Comparison of ENCODE assay signal across 12 cellular contexts in genomic region chr13:22161871-22162270, GRCh38.
DNase-seq lines count a peak whose midpoint lies in the region; ATAC-seq and TF ChIP-seq lines count a peak whose summit lies in the region.
"Had no signal": no experiment of that assay in that cellular context is flagged by ENCODE, and none has a peak within 500 bp of the region (broad histone marks: within the 10 kb centered on the region; RNA-seq: fewer than 3 reads in every experiment).

No MANE protein-coding gene starts in this region.

- H3K36me3 Mint-ChIP-seq in activated naive CD4-positive, alpha-beta T cell treated with anti-CD3 and anti-CD28 coated beads, Interleukin-2, amount 50 U/mL, for 24 hours: no peaks in the 10 kb centered on the region

- H3K27me3 Mint-ChIP-seq in activated naive CD4-positive, alpha-beta T cell treated with anti-CD3 and anti-CD28 coated beads, Interleukin-2, amount 50 U/mL, for 24 hours: no peaks in the 10 kb centered on the region
- H3K27me3 Mint-ChIP-seq in stimulated activated naive CD8-positive, alpha-beta T cell treated with anti-CD3 and anti-CD28 coated beads, Interleukin-15, amount 100 ng/mL, for 72 hours: no peaks in the 10 kb centered on the region

- H3K36me3 ChIP-seq in Peyer's patch: no peaks in the 10 kb centered on the region

- peak overlapping the region; percentile 16 for H3K4me3 Mint-ChIP-seq in activated naive CD4-positive, alpha-beta T cell treated with anti-CD3 and anti-CD28 coated beads, Interleukin-2, amount 50 U/mL, for 24 hours
- peak overlapping the region in 1 of 2 donors; percentile 14 for H3K4me3 Mint-ChIP-seq in stimulated activated naive CD8-positive, alpha-beta T cell treated with anti-CD3 and anti-CD28 coated beads, Interleukin-15, amount 100 ng/mL, for 72 hours

- TF ChIP-seq CTCF in Peyer's patch (IDR thresholded peaks at IDR 0.05): no peak

- no peaks in the 10 kb centered on the region for H3K9me3 ChIP-seq in Peyer's patch

- ATAC-seq in HG02610 (IDR thresholded peaks at IDR 0.05; ENCODE audit: unreplicated experiment) (peak; percentile 93), HG03558 (IDR thresholded peaks at IDR 0.05; ENCODE audit: extremely low read depth, unreplicated experiment) (peak; percentile 62)
- ATAC-seq in stimulated activated naive CD8-positive, alpha-beta T cell treated with anti-CD3 and anti-CD28 coated beads, Interleukin-15, amount 100 ng/mL, for 72 hours: peak; percentile 90

- H3K27me3 ChIP-seq in Peyer's patch: no peaks in the 10 kb centered on the region

- H3K4me1 Mint-ChIP-seq in activated naive CD4-positive, alpha-beta T cell treated with anti-CD3 and anti-CD28 coated beads, Interleukin-2, amount 50 U/mL, for 24 hours: peaks cover 55% of the 10 kb centered on the region
- H3K4me1 Mint-ChIP-seq in stimulated activated naive CD8-positive, alpha-beta T cell treated with anti-CD3 and anti-CD28 coated beads, Interleukin-15, amount 100 ng/mL, for 72 hours: peaks cover 59% of the 10 kb centered on the region

- H3K9me3 Mint-ChIP-seq in activated naive CD4-positive, alpha-beta T cell treated with anti-CD3 and anti-CD28 coated beads, Interleukin-2, amount 50 U/mL, for 24 hours: no peaks in the 10 kb centered on the region
- no peaks in the 10 kb centered on the region for H3K9me3 Mint-ChIP-seq in stimulated activated naive CD8-positive, alpha-beta T cell treated with anti-CD3 and anti-CD28 coated beads, Interleukin-15, amount 100 ng/mL, for 72 hours

- H3K4me3 ChIP-seq in Peyer's patch: no peak overlapping the region

- no peak for TF ChIP-seq POLR2A in Peyer's patch (IDR thresholded peaks at IDR 0.05)

- H3K27ac Mint-ChIP-seq in activated naive CD4-positive, alpha-beta T cell treated with anti-CD3 and anti-CD28 coated beads, Interleukin-2, amount 50 U/mL, for 24 hours: no peak overlapping the region
- H3K27ac Mint-ChIP-seq in stimulated activated naive CD8-positive, alpha-beta T cell treated with anti-CD3 and anti-CD28 coated beads, Interleukin-15, amount 100 ng/mL, for 72 hours: no peak overlapping the region

- no peaks in the 10 kb centered on the region for H3K4me1 ChIP-seq in Peyer's patch

- DNase-seq in activated naive CD4-positive, alpha-beta T cell treated with anti-CD3 and anti-CD28 coated beads, Interleukin-2, amount 50 U/mL, for 16 hours: no peak
- no peak for DNase-seq in stimulated activated naive CD8-positive, alpha-beta T cell treated with anti-CD3 and anti-CD28 coated beads, Interleukin-15, amount 100 ng/mL, for 72 hours
- DNase-seq in LoVo (ENCODE audit: low spot score) (no peak), Peyer's patch (no peak)
- DNase-seq in NK-92 treated with Interleukin-12 subunit alpha and Interleukin-12 subunit beta, amount 100 ng/mL, for 24 hours (lab: John Stamatoyannopoulos, UW): no peak
- DNase-seq: activated naive CD4-positive, alpha-beta T cell treated with Interleukin-2 at 50 U/mL for 16 hours; midbrain; NCI-H1092 treated with DMSO at 0.1 percent for 48 hours; SW 1271 had no signal

- no peak overlapping the region for H3K27ac ChIP-seq in Peyer's patch
